In the genomic region with DNA sequence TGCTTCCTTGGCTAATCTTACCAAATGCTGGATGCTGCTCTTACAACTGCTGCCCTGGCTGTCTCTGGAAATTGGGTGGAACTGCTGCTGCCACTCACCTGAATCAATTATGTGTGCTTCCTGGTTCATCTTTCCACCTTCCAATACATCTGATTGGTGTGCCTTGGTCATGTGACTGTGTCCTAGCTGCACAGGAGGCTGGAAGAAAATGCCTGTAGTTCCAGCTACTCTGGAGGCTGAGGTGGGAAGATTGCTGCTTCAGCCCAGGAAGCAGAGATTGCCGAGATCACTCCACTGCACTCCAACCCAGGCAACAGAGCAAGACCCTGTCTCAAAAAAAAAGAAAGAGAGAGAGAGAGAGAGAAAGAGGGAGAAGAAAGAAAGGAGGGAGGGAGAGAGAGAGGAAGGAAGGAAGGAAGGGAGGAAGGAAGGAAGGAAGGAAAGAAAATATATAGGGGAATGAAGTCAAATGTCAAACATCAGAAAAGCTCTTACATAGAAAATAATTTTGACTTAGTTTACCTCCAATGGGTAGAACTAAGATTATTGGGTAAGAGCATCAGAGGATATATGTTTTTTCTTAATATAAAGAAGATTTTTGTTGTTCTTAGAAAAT, we compare ENCODE assay signal across 13 cellular contexts. TPM values are rescaled to one million over a fixed set of nuclear protein-coding genes. Genes with fewer than 3 reads are reported as not detected.
A peak's percentile ranks its signal among the peaks of the same experiment; 100 is the strongest.
DNase-seq lines count a peak whose midpoint lies in the region; ATAC-seq, FAIRE-seq and TF ChIP-seq lines count a peak whose summit lies in the region.
"Had no signal": no experiment of that assay in that cellular context is flagged by ENCODE, and none has a peak within 500 bp of the region (broad histone marks: within the 10 kb centered on the region; RNA-seq: fewer than 3 reads in every experiment).

No MANE protein-coding gene starts in this region.

- H3K9me3 ChIP-seq in GM12878 (replicated peaks; ENCODE audit: control insufficient read depth, insufficient read depth, low read length), result no peaks in the 10 kb centered on the region
- H3K9me3 ChIP-seq in neutrophil, result no peaks in the 10 kb centered on the region
- H3K9me3 ChIP-seq: pancreas, upper lobe of right lung had no signal

- H2AFZ ChIP-seq in GM12878 (ENCODE audit: control insufficient read depth, low read depth, low read length), result no peak overlapping the region

- TF ChIP-seq POLR2A in GM12878 (IDR thresholded peaks at IDR 0.05; ENCODE audit: low read depth, low read length), result no peak

- no peak for DNase-seq in activated CD4-positive, alpha-beta T cell treated with anti-CD3 and anti-CD28 coated beads for 36 hours
- no peak for DNase-seq in activated CD4-positive, alpha-beta T cell treated with anti-CD3 and anti-CD28 coated beads for 4 hours
- DNase-seq in HT-29 (ENCODE audit: low spot score) (peak; percentile 78), GM12878 (ENCODE audit: low read depth, low spot score) (no peak), NCI-H2107 treated with DMSO at 0.1 percent for 48 hours (lab: John Stamatoyannopoulos, UW; ENCODE audit: unreplicated experiment) (no peak), T1000 (lab: John Stamatoyannopoulos, UW) (no peak)

- FAIRE-seq in GM12878 (lab: Jason Lieb, UNC), result peak; percentile 52
- FAIRE-seq: pancreas had no signal

- no peak for TF ChIP-seq RAD21 in GM12878 (IDR thresholded peaks at IDR 0.05; ENCODE audit: insufficient read depth, low read depth, low read length)

- H3K27me3 Mint-ChIP-seq in activated CD4-positive, alpha-beta T cell treated with anti-CD3 and anti-CD28 coated beads for 36 hours, result no peaks in the 10 kb centered on the region

- TF ChIP-seq CTCF in GM12878 (IDR thresholded peaks at IDR 0.05 in 2 of 3, conservative IDR thresholded peaks at IDR 0.05 in 1 of 3; ENCODE audit: control insufficient read depth in 2 of 3, extremely low read depth in 1 of 3, insufficient read depth in 1 of 3, low read depth in 3 of 3, low read length in 3 of 3) (no peak), neutrophil (IDR thresholded peaks at IDR 0.05) (no peak)

- BruUV-seq in GM12878 (replicated peaks; lab: Mats Ljungman, UMichigan), result no TSS peak

- H3K27me3 ChIP-seq in GM12878 (replicated peaks in 1 of 2; ENCODE audit: control insufficient read depth in 2 of 2, insufficient read depth in 2 of 2, low read length in 1 of 2) (no peaks in the 10 kb centered on the region), neutrophil (no peaks in the 10 kb centered on the region)
- H3K27me3 ChIP-seq: pancreas, upper lobe of right lung had no signal

- CTCF ChIA-PET in activated CD4-positive, alpha-beta T cell treated with anti-CD3 and anti-CD28 coated beads for 36 hours (lab: Charles Lee), result interaction anchor here (0.6 to 18.7 kb wide), 20 partner anchors 9 to 121 kb away, joined by 3 to 277 read pairs (median 4); a partner anchor contains a TSS
- CTCF ChIA-PET in GM12878 (lab: Yijun Ruan, JAX), result interaction anchor here (0.7 to 12.2 kb wide), 26 partner anchors 13 to 144 kb away, joined by 3 to 217 read pairs (median 4); a partner anchor contains a TSS

- RAD21 ChIA-PET in GM12878 (lab: Charles Lee; ENCODE audit: unreplicated experiment), result interaction anchor here (0.6 to 6.5 kb wide), 12 partner anchors 13 to 121 kb away, joined by 3 to 127 read pairs (median 3); a partner anchor contains a TSS

- H3K9ac ChIP-seq in GM12878 (ENCODE audit: control insufficient read depth, insufficient read depth, low read length), result no peak overlapping the region
- H3K9ac ChIP-seq: KMS-11 had no signal

- no peaks in the 10 kb centered on the region for H3K79me2 ChIP-seq in GM12878 (ENCODE audit: control insufficient read depth, insufficient read depth, low read length)

- no peaks in the 10 kb centered on the region for H4K20me1 ChIP-seq in GM12878 (ENCODE audit: control insufficient read depth, insufficient read depth)

- no peak overlapping the region for H3K4me3 ChIP-seq in GM12878
- H3K4me3 ChIP-seq in neutrophil (ENCODE audit: low read depth in 1 of 2, low read length in 1 of 2), result no peak overlapping the region
- H3K4me3 ChIP-seq: pancreas, skin epidermis, upper lobe of right lung had no signal

- SMC1A ChIA-PET in GM12878 (lab: Charles Lee; ENCODE audit: uncharacterized antibody, unreplicated experiment), result interaction anchor here (0.8 to 9.1 kb wide), 10 partner anchors 13 to 138 kb away, joined by 3 to 135 read pairs (median 4); a partner anchor contains a TSS

- peaks cover 23% of the 10 kb centered on the region for H3K4me1 Mint-ChIP-seq in activated CD4-positive, alpha-beta T cell treated with anti-CD3 and anti-CD28 coated beads for 36 hours

- WGBS in GM12878 (ENCODE audit: insufficient coverage, insufficient replicate concordance, low lambda C conversion rate, missing lambda C conversion rate), result 100% methylated on average over 1 of the region's 1 CpG

- no peaks in the 10 kb centered on the region for H3K36me3 ChIP-seq in GM12878 (ENCODE audit: control insufficient read depth in 2 of 2, insufficient read depth in 2 of 2, low read length in 1 of 2)
- H3K36me3 ChIP-seq in neutrophil, result peaks cover 33% of the 10 kb centered on the region
- H3K36me3 ChIP-seq: pancreas, upper lobe of right lung, WERI-Rb-1 had no signal

- H3K4me2 ChIP-seq in GM12878 (ENCODE audit: control insufficient read depth, insufficient read depth), result no peak overlapping the region
- H3K4me2 ChIP-seq: KMS-11 had no signal

- no peaks in the 10 kb centered on the region for H3K4me1 ChIP-seq in GM12878 (ENCODE audit: control insufficient read depth, insufficient read depth, low read length)
- peaks cover 8 to 11% of the 10 kb centered on the region in 2 experiments for H3K4me1 ChIP-seq in neutrophil (ENCODE audit: control insufficient read depth in 1 of 2, insufficient read depth in 1 of 2, low read depth in 1 of 2, low read length in 1 of 2)
- H3K4me1 ChIP-seq: pancreas, upper lobe of right lung had no signal

- H3K27ac Mint-ChIP-seq in activated CD4-positive, alpha-beta T cell treated with anti-CD3 and anti-CD28 coated beads for 36 hours, result peak overlapping the region; percentile 67

- ATAC-seq in activated CD4-positive, alpha-beta T cell treated with anti-CD3 and anti-CD28 coated beads for 36 hours, result no peak
- ATAC-seq in GM12878 (peak; percentile 28), HG02571 (IDR thresholded peaks at IDR 0.05; ENCODE audit: unreplicated experiment) (no peak)

- in situ Hi-C loops in GM12878 (cut with MboI), result no loop called here

- H3K27ac ChIP-seq in GM12878 (ENCODE audit: control insufficient read depth, insufficient read depth), result no peak overlapping the region
- peak overlapping the region; percentile 69 for H3K27ac ChIP-seq in neutrophil
- H3K27ac ChIP-seq: KMS-11, pancreas, upper lobe of right lung, WERI-Rb-1 had no signal

- POLR2A ChIA-PET in activated CD4-positive, alpha-beta T cell treated with anti-CD3 and anti-CD28 coated beads for 36 hours (lab: Charles Lee), result interaction anchor here (0.6 to 0.8 kb wide), 3 partner anchors 23 to 30 kb away, joined by 3 to 7 read pairs (median 3); no protein-coding TSS in a partner anchor
- POLR2A ChIA-PET in GM12878 (lab: Charles Lee), result interaction anchor here (0.6 to 2.0 kb wide), 6 partner anchors 25 to 1492 kb away, joined by 3 to 7 read pairs (median 4); a partner anchor contains a TSS

- no peak overlapping the region for H3K4me3 Mint-ChIP-seq in activated CD4-positive, alpha-beta T cell treated with anti-CD3 and anti-CD28 coated beads for 36 hours

- intact Hi-C loops in activated CD4-positive, alpha-beta T cell treated with anti-CD3 and anti-CD28 coated beads for 36 hours (cut with DNase I, micrococcal nuclease), result no loop called here
- intact Hi-C loops in GM12878 (cut with micrococcal nuclease; ENCODE audit: unreplicated experiment), result no loop called here

- TF ChIP-seq EP300 in GM12878 (IDR thresholded peaks at IDR 0.05; ENCODE audit: borderline replicate concordance in 1 of 2, control insufficient read depth in 1 of 2, low read depth in 2 of 2, low read length in 2 of 2), result no peak

- H3K36me3 Mint-ChIP-seq in activated CD4-positive, alpha-beta T cell treated with anti-CD3 and anti-CD28 coated beads for 36 hours (ENCODE audit: low read depth), result peaks cover 7% of the 10 kb centered on the region

- H3K9me3 Mint-ChIP-seq in activated CD4-positive, alpha-beta T cell treated with anti-CD3 and anti-CD28 coated beads for 36 hours (ENCODE audit: low read depth), result no peaks in the 10 kb centered on the region

RNA-seq across cellular contexts. Expression of a gene that starts 14.1 kb away (rescaled TPM):
- total RNA-seq in activated CD4-positive, alpha-beta T cell treated with anti-CD3 and anti-CD28 coated beads for 36 hours, result 10 to 100 TPM; 16.5 to 19.2 TPM
- 10.1 and 13.7 TPM in 2 replicates for total RNA-seq in HT-29 (2014; rRNA removed; shearing (Covaris generic))
- 6.0 and 6.6 TPM in 2 replicates for total RNA-seq in GM12878 (2013; cell fraction: nucleolus; rRNA removed)
- total RNA-seq in GM12878 (2014; rRNA removed) (4.5 and 4.9 TPM in 2 replicates), GM12878 (2014; rRNA removed; fragmentation: Illumina TruSeq; extraction: Trizol) (2.8 and 3.2 TPM in 2 replicates), GM12878 (2021) (12.2 and 12.3 TPM in 2 replicates)
- polyA plus RNA-seq in GM12878 (2011; ENCODE audit: low read depth), result 3.6 TPM
- polyA plus RNA-seq in GM12878 (2011; rRNA removed) (3.3 and 5.7 TPM in 2 replicates), GM12878 (2014; fragmentation: Illumina TruSeq; extraction: Trizol) (3.1 and 7.9 TPM in 2 replicates), GM12878 (2014; fragmentation: Nextera tagmentation; extraction: Ambion mirVana) (under 1 TPM; 0.05 to 0.38 TPM), GM12878 (2014; rRNA removed) (12.6 and 14.5 TPM in 2 replicates), GM12878 (2016; fragmentation: Nextera tagmentation; extraction: Ambion mirVana) (1 to 10 TPM; 7.7 to 8.6 TPM)
- 7.8 and 10.6 TPM in 2 replicates for polyA plus RNA-seq in GM12878 (2011; cell fraction: cytosol; rRNA removed)
- 15.9 and 17.3 TPM in 2 replicates for polyA plus RNA-seq in GM12878 (2011; cell fraction: nucleus; rRNA removed)
- polyA plus RNA-seq in GM12878 (2012), result 6.9 and 8.9 TPM in 2 replicates
- 4.5 and 7.5 TPM in 2 replicates for polyA minus RNA-seq in GM12878 (2011; rRNA and poly(A)+ RNA removed)
- 3.2 and 3.7 TPM in 2 replicates for polyA minus RNA-seq in GM12878 (2011; cell fraction: cytosol; rRNA and poly(A)+ RNA removed)
- polyA minus RNA-seq in GM12878 (2011; cell fraction: nucleus; rRNA and poly(A)+ RNA removed), result 2.3 and 3.5 TPM in 2 replicates

RNA-seq across cellular contexts. Expression of a gene that starts 30.6 kb away (rescaled TPM):
- 10 to 100 TPM; 74.1 to 86.6 TPM for total RNA-seq in activated CD4-positive, alpha-beta T cell treated with anti-CD3 and anti-CD28 coated beads for 36 hours
- total RNA-seq in HT-29 (2014; rRNA removed; shearing (Covaris generic)), result 2.0 and 3.2 TPM in 2 replicates
- 29.5 and 31.1 TPM in 2 replicates for total RNA-seq in GM12878 (2013; cell fraction: nucleolus; rRNA removed)
- total RNA-seq in GM12878 (2014; rRNA removed) (51.1 and 55.3 TPM in 2 replicates), GM12878 (2014; rRNA removed; fragmentation: Illumina TruSeq; extraction: Trizol) (26.9 and 29.3 TPM in 2 replicates), GM12878 (2021) (58.1 and 66.3 TPM in 2 replicates)
- 14.7 TPM for polyA plus RNA-seq in GM12878 (2011; ENCODE audit: low read depth)
- polyA plus RNA-seq in GM12878 (2011; rRNA removed) (26.1 and 42.3 TPM in 2 replicates), GM12878 (2014; fragmentation: Illumina TruSeq; extraction: Trizol) (9.3 and 21.6 TPM in 2 replicates), GM12878 (2014; fragmentation: Nextera tagmentation; extraction: Ambion mirVana) (1 to 10 TPM; 3.3 to 5.1 TPM), GM12878 (2014; rRNA removed) (59.8 and 72.1 TPM in 2 replicates), GM12878 (2016; fragmentation: Nextera tagmentation; extraction: Ambion mirVana) (10 to 100 TPM; 59.9 to 69.5 TPM)
- 52.1 and 69.4 TPM in 2 replicates for polyA plus RNA-seq in GM12878 (2011; cell fraction: cytosol; rRNA removed)
- 108 and 140 TPM in 2 replicates for polyA plus RNA-seq in GM12878 (2011; cell fraction: nucleus; rRNA removed)
- 35.5 and 37.3 TPM in 2 replicates for polyA plus RNA-seq in GM12878 (2012)
- 34.4 and 55.3 TPM in 2 replicates for polyA minus RNA-seq in GM12878 (2011; rRNA and poly(A)+ RNA removed)
- polyA minus RNA-seq in GM12878 (2011; cell fraction: cytosol; rRNA and poly(A)+ RNA removed), result 20.3 and 20.8 TPM in 2 replicates
- polyA minus RNA-seq in GM12878 (2011; cell fraction: nucleus; rRNA and poly(A)+ RNA removed), result 24.4 and 32.3 TPM in 2 replicates
